8 cellular contexts compared by ENCODE assay signal in the genomic region with DNA sequence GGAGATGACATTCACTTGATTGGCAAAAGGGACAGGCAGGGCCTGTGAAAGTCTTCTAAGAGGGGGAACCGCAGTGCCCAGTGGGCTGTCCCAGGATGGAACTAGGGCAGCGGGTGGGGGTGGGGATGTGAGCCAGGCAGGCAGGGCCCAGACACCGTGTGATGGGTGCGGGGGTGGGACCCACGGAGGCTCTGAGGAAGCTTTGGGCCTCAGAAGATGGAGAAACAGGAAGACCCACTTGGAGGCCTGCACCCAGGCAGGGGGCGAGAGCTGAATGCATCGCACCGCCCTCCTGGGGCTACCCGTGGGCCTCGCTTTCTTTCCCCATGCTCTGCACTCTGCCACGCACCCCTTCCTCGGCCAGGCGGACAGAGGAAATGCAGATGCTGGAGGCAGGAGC. TPM values are rescaled to one million over a fixed set of nuclear protein-coding genes. Genes with fewer than 3 reads are reported as not detected.
A peak's percentile ranks its signal among the peaks of the same experiment; 100 is the strongest.
DNase-seq lines count a peak whose midpoint lies in the region; ATAC-seq, FAIRE-seq and TF ChIP-seq lines count a peak whose summit lies in the region.

No MANE protein-coding gene starts in this region.

- H3K79me2 ChIP-seq in SU-DHL-6 (ENCODE audit: insufficient read depth, low read length): no peaks in the 10 kb centered on the region

- TF ChIP-seq POLR2A in H54 (IDR thresholded peaks at IDR 0.05; ENCODE audit: low read depth, low read length): no peak

- H3K36me3 ChIP-seq in HEK293 (ENCODE audit: control insufficient read depth in 2 of 2, insufficient read depth in 1 of 2, low read length in 2 of 2): no peaks in the 10 kb centered on the region
- H3K36me3 ChIP-seq in SU-DHL-6 (ENCODE audit: low read length): no peaks in the 10 kb centered on the region

- H3K4me3 ChIP-seq in HEK293 (ENCODE audit: low read depth, low read length): no peak overlapping the region
- H3K4me3 ChIP-seq in SU-DHL-6 (ENCODE audit: insufficient read depth, low read length, poor library complexity, severe bottlenecking): no peak overlapping the region

- no peaks in the 10 kb centered on the region for H3K9me2 ChIP-seq in SU-DHL-6 (replicated peaks; ENCODE audit: insufficient read depth, low read length)

- CTCF ChIA-PET in HEK293 (lab: Yijun Ruan, JAX): interaction anchor here (0.7 to 2.2 kb wide), 9 partner anchors 21 to 338 kb away, joined by 3 to 6 read pairs (median 4); no protein-coding TSS in a partner anchor

- DNase-seq in left cardiac atrium (no peak), dermis blood vessel endothelial cell (no peak), H54 (ENCODE audit: insufficient read length, low spot score) (no peak)
- peak; percentile 12 to 14 for DNase-seq in stimulated activated CD8-positive, alpha-beta memory T cell treated with anti-CD3 and anti-CD28 coated beads, Interleukin-2, amount 100 ng/mL, for 48 hours (ENCODE audit: low read depth in 2 of 2)

- intact Hi-C loops in left cardiac atrium (cut with DNase I): loop anchor here in 1 of 2 donors (1.0 to 5.0 kb wide), 2 partner anchors 166 to 229 kb away; no protein-coding TSS in a partner anchor

- FAIRE-seq in H54 (lab: Jason Lieb, UNC): no peak

- peak overlapping the region; percentile 90 for H2AFZ ChIP-seq in SU-DHL-6 (ENCODE audit: low read depth, low read length, severe bottlenecking)

- no peak overlapping the region for H3K27ac ChIP-seq in HEK293 (ENCODE audit: extremely low read depth, low read depth, low read length)
- no peak overlapping the region for H3K27ac ChIP-seq in SU-DHL-6 (ENCODE audit: low read depth, low read length)

- H3K27me3 ChIP-seq in SU-DHL-6 (ENCODE audit: low read length): no peaks in the 10 kb centered on the region

- POLR2A ChIA-PET in HEK293 (lab: Yijun Ruan, JAX): no interaction called here

- ATAC-seq in left cardiac atrium (peak; percentile 10 to 19), HG02840 (IDR thresholded peaks at IDR 0.05; ENCODE audit: low FRiP score, unreplicated experiment) (no peak), GM21360 (IDR thresholded peaks at IDR 0.05; ENCODE audit: unreplicated experiment) (no peak)

- H3K9me3 ChIP-seq in HEK293 (ENCODE audit: control insufficient read depth, insufficient read depth, low read depth, low read length): no peaks in the 10 kb centered on the region
- no peaks in the 10 kb centered on the region for H3K9me3 ChIP-seq in SU-DHL-6 (ENCODE audit: insufficient read depth, low read length)

- TF ChIP-seq CTCF in HEK293 (tag by site-specific recombination; IDR thresholded peaks at IDR 0.05): no peak
- no peak for TF ChIP-seq CTCF in SU-DHL-6 (IDR thresholded peaks at IDR 0.05; ENCODE audit: insufficient read depth, low read length, poor library complexity, severe bottlenecking)

- H3K4me2 ChIP-seq in SU-DHL-6 (ENCODE audit: low read depth, low read length, poor library complexity, severe bottlenecking): peak overlapping the region; percentile 44

- peaks cover 4% of the 10 kb centered on the region for H3K4me1 ChIP-seq in HEK293 (ENCODE audit: control insufficient read depth, insufficient read depth, low read length)

- peak overlapping the region; percentile 44; the same call in 1 of the 2 replicates for H3K9ac ChIP-seq in SU-DHL-6 (ENCODE audit: low read length)

- H4K20me1 ChIP-seq in SU-DHL-6 (ENCODE audit: low read depth, low read length): no peaks in the 10 kb centered on the region

- H3F3A ChIP-seq in SU-DHL-6 (ENCODE audit: insufficient read depth): no peaks in the 10 kb centered on the region

TF ChIP-seq in HEK293, 187 proteins besides CTCF, POLR2A, EP300 and RAD21:
- TF ChIP-seq ZNF404 (tag by site-specific recombination; IDR thresholded peaks at IDR 0.05): no peak
- TF ChIP-seq, protein P1, sequence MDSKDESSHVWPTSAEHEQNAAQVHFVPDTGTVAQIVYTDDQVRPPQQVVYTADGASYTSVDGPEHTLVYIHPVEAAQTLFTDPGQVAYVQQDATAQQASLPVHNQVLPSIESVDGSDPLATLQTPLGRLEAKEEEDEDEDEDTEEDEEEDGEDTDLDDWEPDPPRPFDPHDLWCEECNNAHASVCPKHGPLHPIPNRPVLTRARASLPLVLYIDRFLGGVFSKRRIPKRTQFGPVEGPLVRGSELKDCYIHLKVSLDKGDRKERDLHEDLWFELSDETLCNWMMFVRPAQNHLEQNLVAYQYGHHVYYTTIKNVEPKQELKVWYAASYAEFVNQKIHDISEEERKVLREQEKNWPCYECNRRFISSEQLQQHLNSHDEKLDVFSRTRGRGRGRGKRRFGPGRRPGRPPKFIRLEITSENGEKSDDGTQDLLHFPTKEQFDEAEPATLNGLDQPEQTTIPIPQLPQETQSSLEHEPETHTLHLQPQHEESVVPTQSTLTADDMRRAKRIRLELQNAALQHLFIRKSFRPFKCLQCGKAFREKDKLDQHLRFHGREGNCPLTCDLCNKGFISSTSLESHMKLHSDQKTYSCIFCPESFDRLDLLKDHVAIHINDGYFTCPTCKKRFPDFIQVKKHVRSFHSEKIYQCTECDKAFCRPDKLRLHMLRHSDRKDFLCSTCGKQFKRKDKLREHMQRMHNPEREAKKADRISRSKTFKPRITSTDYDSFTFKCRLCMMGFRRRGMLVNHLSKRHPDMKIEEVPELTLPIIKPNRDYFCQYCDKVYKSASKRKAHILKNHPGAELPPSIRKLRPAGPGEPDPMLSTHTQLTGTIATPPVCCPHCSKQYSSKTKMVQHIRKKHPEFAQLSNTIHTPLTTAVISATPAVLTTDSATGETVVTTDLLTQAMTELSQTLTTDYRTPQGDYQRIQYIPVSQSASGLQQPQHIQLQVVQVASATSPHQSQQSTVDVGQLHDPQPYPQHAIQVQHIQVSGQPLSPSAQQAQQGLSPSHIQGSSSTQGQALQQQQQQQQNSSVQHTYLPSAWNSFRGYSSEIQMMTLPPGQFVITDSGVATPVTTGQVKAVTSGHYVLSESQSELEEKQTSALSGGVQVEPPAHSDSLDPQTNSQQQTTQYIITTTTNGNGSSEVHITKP (tag by site-specific recombination; IDR thresholded peaks at IDR 0.05): peak; percentile 56
- TF ChIP-seq GLIS1 (tag by site-specific recombination; IDR thresholded peaks at IDR 0.05): peak; percentile 70
- TF ChIP-seq ZFHX2 (tag by site-specific recombination; conservative IDR thresholded peaks at IDR 0.05): peak; percentile 29; the same call in 1 of the 2 replicates
TF ChIP-seq in HEK293: peak in this region for 3.

RNA-seq across cellular contexts. Expression of a gene that starts 32.9 kb away (rescaled TPM):
- 10 to 100 TPM; 35.3 to 37.5 TPM for total RNA-seq in left cardiac atrium
- 47.5 and 51.4 TPM in 2 replicates for total RNA-seq in dermis blood vessel endothelial cell

Comparison
In these comparisons a context has a peak if more than half of its experiments do, and no peak if none do; other contexts are left out.
1. ATAC-seq: peak in left cardiac atrium (2 of 2); none in HG02840 (single experiment) and GM21360 (single experiment).
2. DNase-seq: peak in stimulated activated CD8-positive, alpha-beta memory T cell treated with anti-CD3 and anti-CD28 coated beads, Interleukin-2, amount 100 ng/mL, for 48 hours (2 of 2); none in left cardiac atrium (single experiment), dermis blood vessel endothelial cell (single experiment) and H54 (single experiment).